13 cellular contexts compared by ENCODE assay signal in genomic region chr9:8653855-8654254, GRCh38.
"Had no signal": no experiment of that assay in that cellular context is flagged by ENCODE, and none has a peak within 500 bp of the region (broad histone marks: within the 10 kb centered on the region; RNA-seq: fewer than 3 reads in every experiment).

No MANE protein-coding gene starts in this region.

- H3K27ac ChIP-seq: cardiac muscle cell, gastroesophageal sphincter, hepatocyte, lower lobe of right lung, pancreas, thoracic aorta had no signal

- H3K9me3 ChIP-seq: gastroesophageal sphincter, lower lobe of right lung, pancreas, thoracic aorta had no signal

- H3K27me3 ChIP-seq: cardiac muscle cell, gastroesophageal sphincter, hepatocyte, pancreas had no signal

- H3K4me3 ChIP-seq: cardiac muscle cell, gastroesophageal sphincter, hepatocyte, lower lobe of right lung, pancreas, thoracic aorta had no signal

- DNase-seq: activated CD4-positive, alpha-beta memory T cell treated with anti-CD3 and anti-CD28 coated beads, Interleukin-2, amount 10 ng/mL, durations not matched to agents 7 days and 5 days; activated T-cell treated with anti-CD3 and anti-CD28 coated beads, Interleukin-2, amount 50 U/mL, for 72 hours; aorta; effector CD8-positive, alpha-beta T cell; lower lobe of right lung; pancreas; retina; stimulated activated CD4-positive, alpha-beta T cell treated with anti-CD3 and anti-CD28 coated beads, Interleukin-15, amount 100 ng/mL, for 24 hours; stimulated activated CD4-positive, alpha-beta T cell treated with anti-CD3 and anti-CD28 coated beads, Interleukin-4, amount 100 ng/mL, for 24 hours had no signal

- H3K4me1 ChIP-seq: pancreas had no signal

- H3K36me3 ChIP-seq: cardiac muscle cell, gastroesophageal sphincter, lower lobe of right lung, pancreas, thoracic aorta had no signal
